8 cellular contexts compared by ENCODE assay signal in genomic region chr16:70267516-70267915, GRCh38. TPM values are rescaled to one million over a fixed set of nuclear protein-coding genes. Genes with fewer than 3 reads are reported as not detected.
DNase-seq lines count a peak whose midpoint lies in the region; ATAC-seq and TF ChIP-seq lines count a peak whose summit lies in the region.

No MANE protein-coding gene starts in this region.

- no peaks in the 10 kb centered on the region for H3K9me3 Mint-ChIP-seq in activated T-helper 2 cell treated with anti-CD3 and anti-CD28 coated beads, Interferon-gamma antibody, Interleukin-2, Interleukin-4, amounts not matched to agents 10 μg/mL and 5 μg/mL and 100 μg/mL, durations not matched to agents 14 hours and 24 hours and 36 hours

- H3K27me3 Mint-ChIP-seq in activated T-helper 2 cell treated with anti-CD3 and anti-CD28 coated beads, Interferon-gamma antibody, Interleukin-2, Interleukin-4, amounts not matched to agents 10 μg/mL and 5 μg/mL and 100 μg/mL, durations not matched to agents 14 hours and 24 hours and 36 hours (ENCODE audit: low read depth): no peaks in the 10 kb centered on the region

- intact Hi-C loops in left ventricle myocardium superior (cut with micrococcal nuclease): no loop called here
- intact Hi-C loops in ascending aorta (cut with DNase I): no loop called here
- intact Hi-C loops in activated T-helper 2 cell treated with anti-CD3 and anti-CD28 coated beads, Interferon-gamma antibody, Interleukin-2, Interleukin-4, amounts not matched to agents 10 μg/mL and 5 μg/mL and 100 μg/mL, durations not matched to agents 14 hours and 24 hours and 36 hours (cut with micrococcal nuclease): no loop called here

- no peak for ATAC-seq in left ventricle myocardium superior
- ATAC-seq in GM19023 (IDR thresholded peaks at IDR 0.05; ENCODE audit: unreplicated experiment): no peak

- no peak overlapping the region for H3K4me3 Mint-ChIP-seq in activated T-helper 2 cell treated with anti-CD3 and anti-CD28 coated beads, Interferon-gamma antibody, Interleukin-2, Interleukin-4, amounts not matched to agents 10 μg/mL and 5 μg/mL and 100 μg/mL, durations not matched to agents 14 hours and 24 hours and 36 hours (ENCODE audit: low read depth)

- peaks cover 75% of the 10 kb centered on the region for H3K36me3 ChIP-seq in cardiac muscle cell
- peaks cover 85% of the 10 kb centered on the region for H3K36me3 ChIP-seq in Loucy (ENCODE audit: insufficient read depth, low read length)
- H3K36me3 ChIP-seq in ascending aorta: peaks cover 91 to 93% of the 10 kb centered on the region in 2 donors

- no peak overlapping the region for H3K27ac Mint-ChIP-seq in activated T-helper 2 cell treated with anti-CD3 and anti-CD28 coated beads, Interferon-gamma antibody, Interleukin-2, Interleukin-4, amounts not matched to agents 10 μg/mL and 5 μg/mL and 100 μg/mL, durations not matched to agents 14 hours and 24 hours and 36 hours

- H3K4me3 ChIP-seq in cardiac muscle cell: no peak overlapping the region
- H3K4me3 ChIP-seq in Loucy (ENCODE audit: low read length, poor library complexity, severe bottlenecking): no peak overlapping the region
- H3K4me3 ChIP-seq in ascending aorta: no peak overlapping the region

- H3K9me3 ChIP-seq in cardiac muscle cell (ENCODE audit: low read depth): no peaks in the 10 kb centered on the region
- no peaks in the 10 kb centered on the region for H3K9me3 ChIP-seq in Loucy (ENCODE audit: insufficient read depth, low read depth, low read length)
- no peaks in the 10 kb centered on the region for H3K9me3 ChIP-seq in ascending aorta

- peak; percentile 69 for TF ChIP-seq CTCF in cardiac muscle cell (IDR thresholded peaks at IDR 0.05; ENCODE audit: low read depth, low read length)
- peak; percentile 83 for TF ChIP-seq CTCF in Loucy (conservative IDR thresholded peaks at IDR 0.05; ENCODE audit: low read length)
- TF ChIP-seq CTCF in ascending aorta (IDR thresholded peaks at IDR 0.05): peak in 2 of 3 experiments; percentile 32 to 48

- H3K27me3 ChIP-seq in cardiac muscle cell: no peaks in the 10 kb centered on the region
- no peaks in the 10 kb centered on the region for H3K27me3 ChIP-seq in Loucy (ENCODE audit: insufficient read depth, low read length, poor library complexity, severe bottlenecking)
- H3K27me3 ChIP-seq in ascending aorta: no peaks in the 10 kb centered on the region

- no peak overlapping the region for H3K27ac ChIP-seq in cardiac muscle cell
- no peak overlapping the region for H3K27ac ChIP-seq in ascending aorta

- H3K9ac ChIP-seq in Loucy (ENCODE audit: low read depth, low read length, poor library complexity, severe bottlenecking): no peak overlapping the region

- peaks cover 69% of the 10 kb centered on the region for H3K36me3 Mint-ChIP-seq in activated T-helper 2 cell treated with anti-CD3 and anti-CD28 coated beads, Interferon-gamma antibody, Interleukin-2, Interleukin-4, amounts not matched to agents 10 μg/mL and 5 μg/mL and 100 μg/mL, durations not matched to agents 14 hours and 24 hours and 36 hours (ENCODE audit: low read depth)

- H3K4me1 Mint-ChIP-seq in activated T-helper 2 cell treated with anti-CD3 and anti-CD28 coated beads, Interferon-gamma antibody, Interleukin-2, Interleukin-4, amounts not matched to agents 10 μg/mL and 5 μg/mL and 100 μg/mL, durations not matched to agents 14 hours and 24 hours and 36 hours (ENCODE audit: low read depth): no peaks in the 10 kb centered on the region

- H3K79me2 ChIP-seq in Loucy (ENCODE audit: insufficient read depth, low read length): no peaks in the 10 kb centered on the region

- H3K4me2 ChIP-seq in Loucy (ENCODE audit: low read depth, low read length, poor library complexity, severe bottlenecking): no peak overlapping the region

- H3F3A ChIP-seq in Loucy (ENCODE audit: low read depth): no peaks in the 10 kb centered on the region

- no peaks in the 10 kb centered on the region for H3K9me2 ChIP-seq in Loucy (replicated peaks; ENCODE audit: low read depth, low read length)

- H2AFZ ChIP-seq in Loucy (ENCODE audit: low read length): no peak overlapping the region

- DNase-seq in cardiac muscle cell (ENCODE audit: low read depth in 1 of 2, low spot score in 1 of 2): peak; percentile 55 to 68
- no peak for DNase-seq in left ventricle myocardium superior
- DNase-seq in ascending aorta (ENCODE audit: low spot score in 2 of 2): no peak
- DNase-seq in kidney tubule cell (ENCODE audit: low spot score): peak; percentile 64
- no peak for DNase-seq in NCI-H1048 (lab: John Stamatoyannopoulos, UW)
- no peak for DNase-seq in activated T-helper 2 cell treated with anti-CD3 and anti-CD28 coated beads, Interferon-gamma antibody, Interleukin-2, Interleukin-4, amounts not matched to agents 10 μg/mL and 5 μg/mL and 100 μg/mL, durations not matched to agents 14 hours and 24 hours and 36 hours (ENCODE audit: low spot score)

- H3K4me1 ChIP-seq in cardiac muscle cell (ENCODE audit: low read depth) (no peaks in the 10 kb centered on the region), Loucy (ENCODE audit: insufficient read depth, low read length, poor library complexity, severe bottlenecking) (no peaks in the 10 kb centered on the region), ascending aorta (no peaks in the 10 kb centered on the region)

- no peaks in the 10 kb centered on the region for H4K20me1 ChIP-seq in Loucy (ENCODE audit: insufficient read depth, low read length, poor library complexity, severe bottlenecking)

RNA-seq across cellular contexts. Expression of gene EXOSC6, which starts 15.8 kb away (rescaled TPM):
- total RNA-seq in cardiac muscle cell (25.2 and 26.8 TPM in 2 replicates), left ventricle myocardium superior (11.6 TPM), ascending aorta (22.7 TPM)
- polyA plus RNA-seq in cardiac muscle cell: 24.6 and 38.0 TPM in 2 replicates
- 32.0 and 32.6 TPM in 2 replicates for total RNA-seq in activated T-helper 2 cell treated with anti-CD3 and anti-CD28 coated beads, Interferon-gamma antibody, Interleukin-2, Interleukin-4, amounts not matched to agents 10 μg/mL and 5 μg/mL and 100 μg/mL, durations not matched to agents 14 hours and 24 hours and 36 hours

RNA-seq across cellular contexts. Expression of gene AARS1, which starts 21.8 kb away (rescaled TPM):
- total RNA-seq in cardiac muscle cell (74.6 and 81.4 TPM in 2 replicates), left ventricle myocardium superior (62.2 TPM), ascending aorta (19.3 TPM)
- 102 and 114 TPM in 2 replicates for polyA plus RNA-seq in cardiac muscle cell
- 103 and 106 TPM in 2 replicates for total RNA-seq in activated T-helper 2 cell treated with anti-CD3 and anti-CD28 coated beads, Interferon-gamma antibody, Interleukin-2, Interleukin-4, amounts not matched to agents 10 μg/mL and 5 μg/mL and 100 μg/mL, durations not matched to agents 14 hours and 24 hours and 36 hours

RNA-seq across cellular contexts. Expression of gene DDX19B, which starts 31.5 kb away (rescaled TPM):
- total RNA-seq in cardiac muscle cell: 40.1 and 40.2 TPM in 2 replicates
- polyA plus RNA-seq in cardiac muscle cell: 39.7 and 55.5 TPM in 2 replicates
- total RNA-seq in left ventricle myocardium superior: 16.6 TPM
- 24.2 TPM for total RNA-seq in ascending aorta
- 31.0 and 33.3 TPM in 2 replicates for total RNA-seq in activated T-helper 2 cell treated with anti-CD3 and anti-CD28 coated beads, Interferon-gamma antibody, Interleukin-2, Interleukin-4, amounts not matched to agents 10 μg/mL and 5 μg/mL and 100 μg/mL, durations not matched to agents 14 hours and 24 hours and 36 hours

Comparison
In these comparisons a context has a peak if more than half of its experiments do, and no peak if none do; other contexts are left out.
1. DNase-seq: peak in cardiac muscle cell (2 of 2) and kidney tubule cell (single experiment); none in left ventricle myocardium superior (single experiment), ascending aorta (0 of 2), NCI-H1048 (single experiment) and activated T-helper 2 cell treated with anti-CD3 and anti-CD28 coated beads, Interferon-gamma antibody, Interleukin-2, Interleukin-4, amounts not matched to agents 10 μg/mL and 5 μg/mL and 100 μg/mL, durations not matched to agents 14 hours and 24 hours and 36 hours (single experiment).
2. Peak in every context shown above with its lines, with median percentiles within 50 percentile points of each other: CTCF ChIP-seq.